ENCODE assay signal across 8 cellular contexts in genomic region chr1:31394628-31395193, GRCh38. TPM values are rescaled to one million over a fixed set of nuclear protein-coding genes. Genes with fewer than 3 reads are reported as not detected.
DNase-seq lines count a peak whose midpoint lies in the region; ATAC-seq, FAIRE-seq and TF ChIP-seq lines count a peak whose summit lies in the region.

No MANE protein-coding gene starts in this region.

- intact Hi-C loops in kidney (cut with DNase I) = no loop called here

- FAIRE-seq in kidney (lab: Jason Lieb, UNC) = no peak

- no peaks in the 10 kb centered on the region for H3K36me3 Mint-ChIP-seq in WTC11

- ATAC-seq in HG02938 (IDR thresholded peaks at IDR 0.05; ENCODE audit: unreplicated experiment) = peak; percentile 61
- ATAC-seq in WTC11 = peak; percentile 95

- CTCF ChIA-PET in WTC11 (lab: Charles Lee) = interaction anchor here (0.6 to 6.3 kb wide), 46 partner anchors 9 to 667 kb away, joined by 3 to 225 read pairs (median 4); partner anchors contain the start of genes FABP3, HCRTR1, PEF1 and SERINC2

- H3K4me3 Mint-ChIP-seq in WTC11 = peak overlapping the region; percentile 63

- H3K4me1 Mint-ChIP-seq in WTC11 = peaks cover 19% of the 10 kb centered on the region

- H3K9me3 Mint-ChIP-seq in WTC11 = no peaks in the 10 kb centered on the region

- POLR2A ChIA-PET in WTC11 (lab: Charles Lee) = interaction anchor here (1.2 to 1.9 kb wide), 4 partner anchors 20 to 155 kb away, joined by 5 to 14 read pairs (median 7); partner anchors contain the start of gene FABP3

- H3K27ac ChIP-seq in kidney (ENCODE audit: low read depth in 2 of 2, low read length in 2 of 2) = peak overlapping the region in 1 of 2 donors; percentile 15

- H3K9ac ChIP-seq in kidney (ENCODE audit: low read length in 2 of 2) = peak overlapping the region; percentile 53 to 61

- no peak overlapping the region for H3K27ac Mint-ChIP-seq in WTC11

- no peaks in the 10 kb centered on the region for H3K36me3 ChIP-seq in kidney (ENCODE audit: control insufficient read depth in 1 of 2, insufficient read depth in 2 of 2, low read length in 2 of 2)

- peaks cover 9% of the 10 kb centered on the region for H3K27me3 Mint-ChIP-seq in WTC11 (ENCODE audit: low read depth)

- H3K4me1 ChIP-seq in kidney (ENCODE audit: control insufficient read depth in 1 of 2, insufficient read depth in 1 of 2, low read depth in 1 of 2, low read length in 2 of 2) = peaks cover 0 to 4% of the 10 kb centered on the region in 2 donors

- no peaks in the 10 kb centered on the region for H3K9me3 ChIP-seq in kidney (ENCODE audit: control insufficient read depth in 1 of 2, low read length in 2 of 2)

- H3K4me3 ChIP-seq in GM08714 (ENCODE audit: low read length) (peak overlapping the region; percentile 25; the same call in 1 of the 2 replicates), cardiac fibroblast (replicated peaks in 1 of 2; ENCODE audit: low read depth in 2 of 2, low read length in 2 of 2) (peak overlapping the region; percentile 21 to 24), kidney (ENCODE audit: low read length in 2 of 2) (peak overlapping the region; percentile 26 to 48)

- DNase-seq in NCI-H2196 (lab: John Stamatoyannopoulos, UW; ENCODE audit: unreplicated experiment) (peak; percentile 98), WTC11 (ENCODE audit: low spot score) (peak; percentile 96), cardiac fibroblast (ENCODE audit: low read depth in 2 of 2) (peak; percentile 70 to 82), kidney (peak; percentile 94), cortex of kidney (lab: John Stamatoyannopoulos, UW) (no peak)
- DNase-seq in stimulated activated CD4-positive, alpha-beta T cell treated with anti-CD3 and anti-CD28 coated beads, Interleukin-15, amount 100 ng/mL, for 24 hours = peak; percentile 90

- TF ChIP-seq CTCF in WTC11 (IDR thresholded peaks at IDR 0.05) = peak; percentile 72
- peak; percentile 93 for TF ChIP-seq CTCF in cardiac fibroblast (IDR thresholded peaks at IDR 0.05; ENCODE audit: low read depth, low read length)
- peak; percentile 88 for TF ChIP-seq CTCF in kidney (IDR thresholded peaks at IDR 0.05; ENCODE audit: borderline replicate concordance, extremely low read depth, insufficient read depth)

TF ChIP-seq in WTC11, 78 proteins besides CTCF, POLR2A, EP300 and RAD21:
- TF ChIP-seq TEAD1 (CRISPR knock-in tag; IDR thresholded peaks at IDR 0.05) (peak; percentile 48; the same call in 1 of the 2 replicates), MAX (CRISPR knock-in tag; IDR thresholded peaks at IDR 0.05) (peak; percentile 89), NFE2L1 (CRISPR knock-in tag; IDR thresholded peaks at IDR 0.05) (peak; percentile 36; the same call in 1 of the 2 replicates), ERG (CRISPR knock-in tag; IDR thresholded peaks at IDR 0.05) (no peak), HMGXB4 (CRISPR knock-in tag; IDR thresholded peaks at IDR 0.05) (peak; percentile 76; the same call in 1 of the 2 replicates), PREB (CRISPR knock-in tag; IDR thresholded peaks at IDR 0.05; ENCODE audit: borderline replicate concordance) (no peak), FOXP1 (CRISPR knock-in tag; IDR thresholded peaks at IDR 0.05; ENCODE audit: borderline replicate concordance) (peak; percentile 72; the same call in 1 of the 2 replicates), E2F5 (CRISPR knock-in tag; IDR thresholded peaks at IDR 0.05) (peak; percentile 89; the same call in 1 of the 2 replicates), IRF2 (CRISPR knock-in tag; IDR thresholded peaks at IDR 0.05; ENCODE audit: borderline replicate concordance, low read depth) (no peak), SMAD3 (CRISPR knock-in tag; IDR thresholded peaks at IDR 0.05; ENCODE audit: borderline replicate concordance) (peak; percentile 43; the same call in 1 of the 2 replicates), GABPB1 (CRISPR knock-in tag; IDR thresholded peaks at IDR 0.05) (peak; percentile 25; the same call in 1 of the 2 replicates), SP1 (CRISPR knock-in tag; conservative IDR thresholded peaks at IDR 0.05) (peak; percentile 63), E2F4 (CRISPR knock-in tag; IDR thresholded peaks at IDR 0.05; ENCODE audit: borderline replicate concordance, low read depth) (peak; percentile 79; the same call in 1 of the 2 replicates), ETV6 (CRISPR knock-in tag; IDR thresholded peaks at IDR 0.05) (peak; percentile 28; the same call in 1 of the 2 replicates)

RNA-seq across cellular contexts. Expression of gene SERINC2, which starts 18.3 kb away (rescaled TPM):
- total RNA-seq in WTC11 (2021) (26.0 to 27.8 TPM (median 27.6 TPM) in 3 replicates), kidney (126 TPM)
- 99.2 TPM for polyA plus RNA-seq in kidney (ENCODE audit: insufficient read depth, low read depth, low replicate concordance)

RNA-seq across cellular contexts. Expression of gene FABP3, which starts 21.8 kb away (rescaled TPM):
- total RNA-seq in WTC11 (2021) (18.0 to 25.0 TPM (median 19.0 TPM) in 3 replicates), kidney (25.0 TPM)
- polyA plus RNA-seq in kidney (ENCODE audit: insufficient read depth, low read depth, low replicate concordance) = 542 TPM
